ENCODE assay signal across 23 cellular contexts in the genomic region with DNA sequence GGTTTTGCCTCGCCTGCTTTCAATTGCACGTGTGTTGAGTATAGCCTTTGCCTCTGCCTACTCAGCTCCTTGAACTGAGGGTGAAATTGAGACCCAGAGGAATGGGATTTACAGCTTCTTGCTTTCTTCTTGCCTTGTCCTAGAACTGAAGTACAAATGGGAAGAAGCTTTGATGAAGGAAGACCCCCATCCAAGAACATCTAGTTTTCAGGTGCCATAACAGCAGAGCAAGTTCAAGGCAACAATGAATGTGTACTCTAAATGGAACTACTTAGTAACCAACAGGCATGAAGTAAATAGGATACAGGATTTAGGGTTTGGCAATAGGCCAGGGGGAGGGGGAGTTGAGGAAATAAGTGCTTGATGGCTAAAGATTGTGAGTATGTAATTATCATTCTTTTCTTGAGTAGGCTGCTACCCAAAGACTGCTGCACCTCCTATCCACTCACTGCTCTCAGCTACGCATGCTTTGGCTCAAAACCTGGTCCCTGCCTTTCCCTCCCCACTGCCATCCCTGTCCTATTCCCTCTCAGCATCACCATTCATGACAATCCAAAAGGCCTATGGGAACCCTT. TPM values are rescaled to one million over a fixed set of nuclear protein-coding genes. Genes with fewer than 3 reads are reported as not detected.
DNase-seq lines count a peak whose midpoint lies in the region; ATAC-seq and TF ChIP-seq lines count a peak whose summit lies in the region.
"Had no signal": no experiment of that assay in that cellular context is flagged by ENCODE, and none has a peak within 500 bp of the region (broad histone marks: within the 10 kb centered on the region; RNA-seq: fewer than 3 reads in every experiment).

No MANE protein-coding gene starts in this region.

- no peaks in the 10 kb centered on the region for H3K27me3 Mint-ChIP-seq in activated CD4-positive, alpha-beta T cell treated with anti-CD3 and anti-CD28 coated beads for 36 hours
- H3K27me3 Mint-ChIP-seq in Calu3 (ENCODE audit: unreplicated experiment) (no peaks in the 10 kb centered on the region), HFFc6 (ENCODE audit: insufficient read depth) (peaks cover 3% of the 10 kb centered on the region; the same call in 1 of the 2 replicates)
- H3K27me3 Mint-ChIP-seq in activated T-helper 17 cell treated with anti-CD3 and anti-CD28 coated beads, Interleukin-2, amount 50 U/mL, for 72 hours: no peaks in the 10 kb centered on the region

- in situ Hi-C loops in HAP-1 (cut with MboI; ENCODE audit: low sequenced_read_pairs): no loop called here

- TF ChIP-seq CTCF in Calu3 (IDR thresholded peaks at IDR 0.05; ENCODE audit: unreplicated experiment) (no peak), HFFc6 (IDR thresholded peaks at IDR 0.05) (no peak)

- DNase-seq in activated CD4-positive, alpha-beta T cell treated with anti-CD3 and anti-CD28 coated beads for 36 hours: no peak
- no peak for DNase-seq in activated CD4-positive, alpha-beta T cell treated with anti-CD3 and anti-CD28 coated beads for 48 hours
- DNase-seq in Calu3: no peak
- DNase-seq in HAP-1 (ENCODE audit: low spot score in 2 of 2): no peak
- no peak for DNase-seq in HFFc6
- DNase-seq: ACHN, amygdala, C1 segment of cervical spinal cord, caudate nucleus, IMR-90, NCI-H1694 treated with DMSO at 0.1 percent for 48 hours, NCI-H510A treated with DMSO at 0.1 percent for 48 hours, OCI-M1, psoas muscle, T-helper 2 cell had no signal

- POLR2A ChIA-PET in activated CD4-positive, alpha-beta T cell treated with anti-CD3 and anti-CD28 coated beads for 36 hours (lab: Charles Lee): no interaction called here

- no peak for ATAC-seq in activated CD4-positive, alpha-beta T cell treated with anti-CD3 and anti-CD28 coated beads for 36 hours
- no peak for ATAC-seq in activated T-helper 17 cell treated with anti-CD3 and anti-CD28 coated beads, Interleukin-2, amount 50 U/mL, for 72 hours (replicated peaks)
- ATAC-seq in GM21825 (IDR thresholded peaks at IDR 0.05; ENCODE audit: unreplicated experiment): no peak
- ATAC-seq: HCT116, psoas muscle had no signal

- no TSS peak for BruUV-seq in Calu3 (replicated peaks; lab: Mats Ljungman, UMichigan)

- H3K9me3 Mint-ChIP-seq in activated CD4-positive, alpha-beta T cell treated with anti-CD3 and anti-CD28 coated beads for 36 hours (ENCODE audit: low read depth): no peaks in the 10 kb centered on the region
- H3K9me3 Mint-ChIP-seq in Calu3 (ENCODE audit: low read depth, unreplicated experiment): no peaks in the 10 kb centered on the region
- no peaks in the 10 kb centered on the region for H3K9me3 Mint-ChIP-seq in activated T-helper 17 cell treated with anti-CD3 and anti-CD28 coated beads, Interleukin-2, amount 50 U/mL, for 72 hours
- no peaks in the 10 kb centered on the region for H3K9me3 Mint-ChIP-seq in HFFc6
- H3K9me3 Mint-ChIP-seq: activated T-helper 2 cell treated with anti-CD3 and anti-CD28 coated beads, Interferon-gamma antibody, Interleukin-2, Interleukin-4, amounts not matched to agents 10 μg/mL and 5 μg/mL and 100 μg/mL, durations not matched to agents 14 hours and 24 hours and 36 hours; mesothelial cell of epicardium had no signal

- no peak overlapping the region for H3K4me3 Mint-ChIP-seq in activated CD4-positive, alpha-beta T cell treated with anti-CD3 and anti-CD28 coated beads for 36 hours
- peak overlapping the region; percentile 76 for H3K4me3 Mint-ChIP-seq in Calu3 (ENCODE audit: low read depth, unreplicated experiment)
- no peak overlapping the region for H3K4me3 Mint-ChIP-seq in activated T-helper 17 cell treated with anti-CD3 and anti-CD28 coated beads, Interleukin-2, amount 50 U/mL, for 72 hours
- H3K4me3 Mint-ChIP-seq in HFFc6: no peak overlapping the region
- H3K4me3 Mint-ChIP-seq: mesothelial cell of epicardium had no signal

- H3K27me3 ChIP-seq in mucosa of stomach (ENCODE audit: control insufficient read depth, insufficient read depth, low read length) (no peaks in the 10 kb centered on the region), HAP-1 (ENCODE audit: low read depth) (no peaks in the 10 kb centered on the region)
- H3K27me3 ChIP-seq: esophagus muscularis mucosa had no signal

- H3K27ac Mint-ChIP-seq in activated CD4-positive, alpha-beta T cell treated with anti-CD3 and anti-CD28 coated beads for 36 hours: peak overlapping the region; percentile 23
- H3K27ac Mint-ChIP-seq in Calu3 (ENCODE audit: unreplicated experiment): peak overlapping the region; percentile 61
- peak overlapping the region; percentile 20 for H3K27ac Mint-ChIP-seq in activated T-helper 17 cell treated with anti-CD3 and anti-CD28 coated beads, Interleukin-2, amount 50 U/mL, for 72 hours
- H3K27ac Mint-ChIP-seq in HFFc6: no peak overlapping the region
- H3K27ac Mint-ChIP-seq: activated T-helper 2 cell treated with anti-CD3 and anti-CD28 coated beads, Interferon-gamma antibody, Interleukin-2, Interleukin-4, amounts not matched to agents 10 μg/mL and 5 μg/mL and 100 μg/mL, durations not matched to agents 14 hours and 24 hours and 36 hours; mesothelial cell of epicardium had no signal

- H3K36me3 ChIP-seq in mucosa of stomach (ENCODE audit: control insufficient read depth, insufficient read depth, low read length) (peaks cover 9% of the 10 kb centered on the region), HAP-1 (replicated peaks) (peaks cover under 1% of the 10 kb centered on the region)

- H3K36me3 Mint-ChIP-seq in activated CD4-positive, alpha-beta T cell treated with anti-CD3 and anti-CD28 coated beads for 36 hours (ENCODE audit: low read depth): peaks cover 20% of the 10 kb centered on the region
- H3K36me3 Mint-ChIP-seq in Calu3 (ENCODE audit: insufficient read depth, unreplicated experiment) (peaks cover 69% of the 10 kb centered on the region), HFFc6 (ENCODE audit: low read depth) (peaks cover 4% of the 10 kb centered on the region; the same call in 1 of the 2 replicates)
- H3K36me3 Mint-ChIP-seq in activated T-helper 17 cell treated with anti-CD3 and anti-CD28 coated beads, Interleukin-2, amount 50 U/mL, for 72 hours (ENCODE audit: low read depth): peaks cover 44% of the 10 kb centered on the region

- peaks cover 58% of the 10 kb centered on the region for H3K4me1 Mint-ChIP-seq in activated CD4-positive, alpha-beta T cell treated with anti-CD3 and anti-CD28 coated beads for 36 hours
- H3K4me1 Mint-ChIP-seq in Calu3 (ENCODE audit: low read depth, unreplicated experiment): peaks cover 74% of the 10 kb centered on the region
- peaks cover 26% of the 10 kb centered on the region for H3K4me1 Mint-ChIP-seq in activated T-helper 17 cell treated with anti-CD3 and anti-CD28 coated beads, Interleukin-2, amount 50 U/mL, for 72 hours
- peaks cover 7% of the 10 kb centered on the region; the same call in 1 of the 2 replicates for H3K4me1 Mint-ChIP-seq in HFFc6 (ENCODE audit: low read depth)

- H3K4me1 ChIP-seq in mucosa of stomach (ENCODE audit: control insufficient read depth, insufficient read depth, low read length) (peaks cover 44% of the 10 kb centered on the region), HAP-1 (no peaks in the 10 kb centered on the region)

- H3K9me3 ChIP-seq in mucosa of stomach (ENCODE audit: control insufficient read depth, low read length) (no peaks in the 10 kb centered on the region), HAP-1 (no peaks in the 10 kb centered on the region)
- H3K9me3 ChIP-seq: esophagus muscularis mucosa, psoas muscle had no signal

- CTCF ChIA-PET in activated CD4-positive, alpha-beta T cell treated with anti-CD3 and anti-CD28 coated beads for 36 hours (lab: Charles Lee): interaction anchor here (0.9 to 1.0 kb wide), 2 partner anchors 10 to 28 kb away, joined by 3 read pairs; no protein-coding TSS in a partner anchor
- CTCF ChIA-PET in Calu3 (lab: Charles Lee): no interaction called here

- H3K4me3 ChIP-seq in mucosa of stomach (ENCODE audit: low read length) (peak overlapping the region; percentile 69), HAP-1 (no peak overlapping the region)
- H3K4me3 ChIP-seq: esophagus muscularis mucosa, psoas muscle had no signal

- intact Hi-C loops in activated CD4-positive, alpha-beta T cell treated with anti-CD3 and anti-CD28 coated beads for 36 hours (cut with DNase I, micrococcal nuclease): no loop called here
- intact Hi-C loops in Calu3 (cut with micrococcal nuclease; ENCODE audit: unreplicated experiment): no loop called here

- peak overlapping the region; percentile 78 for H3K9ac ChIP-seq in mucosa of stomach (ENCODE audit: low read length)

RNA-seq across cellular contexts. Expression of gene GPX2, which starts 2.1 kb away (rescaled TPM):
- total RNA-seq in activated CD4-positive, alpha-beta T cell treated with anti-CD3 and anti-CD28 coated beads for 36 hours: not detected
- 188 and 260 TPM in 2 replicates for total RNA-seq in Calu3 (2022)
- not detected for total RNA-seq in activated T-helper 17 cell treated with anti-CD3 and anti-CD28 coated beads, Interleukin-2, amount 50 U/mL, for 72 hours
- total RNA-seq in HFFc6 (2021; fragmentation: NEBNext Ultra II Directional; extraction: Animal tissue kit (Norgen Biotek cat#: 25700)): not detected
- total RNA-seq: activated T-helper 2 cell treated with anti-CD3 and anti-CD28 coated beads, Interferon-gamma antibody, Interleukin-2, Interleukin-4, amounts not matched to agents 10 μg/mL and 5 μg/mL and 100 μg/mL, durations not matched to agents 14 hours and 24 hours and 36 hours; esophagus muscularis mucosa; glomerular endothelial cell; IMR-90; psoas muscle had no signal

RNA-seq across cellular contexts. Expression of gene CHURC1, which starts 26.2 kb away (rescaled TPM):
- 10 to 100 TPM; 37.6 to 66.1 TPM for total RNA-seq in activated CD4-positive, alpha-beta T cell treated with anti-CD3 and anti-CD28 coated beads for 36 hours
- 48.5 and 48.8 TPM in 2 replicates for total RNA-seq in Calu3 (2022)
- 10 to 100 TPM; 53.8 to 56.0 TPM for total RNA-seq in activated T-helper 17 cell treated with anti-CD3 and anti-CD28 coated beads, Interleukin-2, amount 50 U/mL, for 72 hours
- 10 to 100 TPM; 51.9 to 63.3 (median 59.2) TPM for total RNA-seq in HFFc6 (2021; fragmentation: NEBNext Ultra II Directional; extraction: Animal tissue kit (Norgen Biotek cat#: 25700))

RNA-seq across cellular contexts. Expression of gene RAB15, which starts 31.7 kb away (rescaled TPM):
- 1 to 10 TPM; 3.7 to 5.3 TPM for total RNA-seq in activated CD4-positive, alpha-beta T cell treated with anti-CD3 and anti-CD28 coated beads for 36 hours
- total RNA-seq in Calu3 (2022): 20.7 and 22.8 TPM in 2 replicates
- total RNA-seq in activated T-helper 17 cell treated with anti-CD3 and anti-CD28 coated beads, Interleukin-2, amount 50 U/mL, for 72 hours: 1 to 10 TPM; 4.3 to 7.2 TPM
- 1 to 10 TPM; 3.5 to 5.7 (median 5.0) TPM for total RNA-seq in HFFc6 (2021; fragmentation: NEBNext Ultra II Directional; extraction: Animal tissue kit (Norgen Biotek cat#: 25700))

RNA-seq across cellular contexts. Expression of gene FNTB, which starts 46.3 kb away (rescaled TPM):
- 10 to 100 TPM; 18.2 to 24.9 TPM for total RNA-seq in activated CD4-positive, alpha-beta T cell treated with anti-CD3 and anti-CD28 coated beads for 36 hours
- 15.0 and 17.6 TPM in 2 replicates for total RNA-seq in Calu3 (2022)
- 10 to 100 TPM; 24.7 to 47.1 TPM for total RNA-seq in activated T-helper 17 cell treated with anti-CD3 and anti-CD28 coated beads, Interleukin-2, amount 50 U/mL, for 72 hours
- total RNA-seq in HFFc6 (2021; fragmentation: NEBNext Ultra II Directional; extraction: Animal tissue kit (Norgen Biotek cat#: 25700)): 10 to 100 TPM; 14.1 to 22.7 (median 18.0) TPM

Comparison
In these comparisons a context has a peak if more than half of its experiments do, and no peak if none do; other contexts are left out.
1. RNA of gene GPX2, which starts 2.1 kb away (total RNA-seq): 188 to 260 TPM in Calu3; not detected in activated CD4-positive, alpha-beta T cell treated with anti-CD3 and anti-CD28 coated beads for 36 hours, not detected in activated T-helper 17 cell treated with anti-CD3 and anti-CD28 coated beads, Interleukin-2, amount 50 U/mL, for 72 hours and not detected in HFFc6; every median in the first group is over 100 times any median in the second.